8 cellular contexts compared by ENCODE assay signal in genomic region chr3:184249412-184250166, GRCh38. TPM values are rescaled to one million over a fixed set of nuclear protein-coding genes. Genes with fewer than 3 reads are reported as not detected.
DNase-seq lines count a peak whose midpoint lies in the region; TF ChIP-seq lines count a peak whose summit lies in the region.

TSS of gene EEF1AKMT4 (plus strand) at chr3:184249672. CDS start at chr3:184249695, 23 bp downstream.

- H3K4me3 Mint-ChIP-seq in activated naive CD4-positive, alpha-beta T cell treated with anti-CD3 and anti-CD28 coated beads, Interleukin-2, amount 10 ng/mL, durations not matched to agents 7 days and 5 days = peak within 1 kb of the TSS; percentile 90

- TF ChIP-seq CTCF in GM06990 (IDR thresholded peaks at IDR 0.05; ENCODE audit: insufficient read depth, low read length, poor library complexity, severe bottlenecking) = peak; percentile 31
- TF ChIP-seq CTCF in HFF-Myc (IDR thresholded peaks at IDR 0.05; ENCODE audit: low read depth, low read length, missing control alignments) = peak; percentile 42

- H3K9me3 Mint-ChIP-seq in activated naive CD4-positive, alpha-beta T cell treated with anti-CD3 and anti-CD28 coated beads, Interleukin-2, amount 10 ng/mL, durations not matched to agents 7 days and 5 days = no peaks in the 10 kb centered on the region

- H3K36me3 Mint-ChIP-seq in activated naive CD4-positive, alpha-beta T cell treated with anti-CD3 and anti-CD28 coated beads, Interleukin-2, amount 10 ng/mL, durations not matched to agents 7 days and 5 days = peaks cover 9% of the 10 kb centered on the region

- H3K4me3 ChIP-seq in GM06990 (replicated peaks; ENCODE audit: low read depth, low read length) (peak within 1 kb of the TSS; percentile 99), HFF-Myc (replicated peaks; ENCODE audit: low read depth, low read length) (peak within 1 kb of the TSS; percentile 99)

- DNase-seq in GM06990 (ENCODE audit: extremely low read depth, insufficient read length) = peak; percentile 94
- peak; percentile 97 for DNase-seq in HFF-Myc (ENCODE audit: extremely low read depth, low read depth)
- DNase-seq in MV-4-11 (lab: John Stamatoyannopoulos, UW) = peak; percentile 98
- peak; percentile 98 for DNase-seq in SK-MEL-5 (ENCODE audit: low read depth, low spot score)
- DNase-seq in activated naive CD4-positive, alpha-beta T cell treated with anti-CD3 and anti-CD28 coated beads, Interleukin-2, amount 10 ng/mL, durations not matched to agents 7 days and 5 days = peak; percentile 98
- DNase-seq in globus pallidus (ENCODE audit: low spot score) = peak; percentile 93
- DNase-seq in nucleus accumbens (lab: John Stamatoyannopoulos, UW) = peak; percentile 49 to 96 (median 86)

- no peaks in the 10 kb centered on the region for H3K27me3 ChIP-seq in GM06990 (replicated peaks; ENCODE audit: control insufficient read depth, insufficient read depth, low read length)

- in situ Hi-C loops in SK-MEL-5 (cut with HindIII; ENCODE audit: low pct_unique_long_range_greater_than_20kb, low sequenced_read_pairs) = no loop called here

- no peaks in the 10 kb centered on the region for H3K27me3 Mint-ChIP-seq in activated naive CD4-positive, alpha-beta T cell treated with anti-CD3 and anti-CD28 coated beads, Interleukin-2, amount 10 ng/mL, durations not matched to agents 7 days and 5 days

- peaks cover 8% of the 10 kb centered on the region for H3K36me3 ChIP-seq in GM06990 (ENCODE audit: control insufficient read depth, insufficient read depth, low read length)

- CTCF ChIA-PET in activated naive CD4-positive, alpha-beta T cell treated with anti-CD3 and anti-CD28 coated beads, Interleukin-2, amount 10 ng/mL, durations not matched to agents 7 days and 5 days (lab: Charles Lee) = interaction anchor here (0.7 to 1.4 kb wide), 16 partner anchors 9 to 365 kb away, joined by 3 to 26 read pairs (median 3); partner anchors contain the start of gene PARL

- H3K27ac ChIP-seq in temporal lobe (ENCODE audit: low read depth, low read length) = peak within 1 kb of the TSS; percentile 88

- H3K4me1 Mint-ChIP-seq in activated naive CD4-positive, alpha-beta T cell treated with anti-CD3 and anti-CD28 coated beads, Interleukin-2, amount 10 ng/mL, durations not matched to agents 7 days and 5 days = peaks cover 27% of the 10 kb centered on the region

- peak within 1 kb of the TSS; percentile 98 for H3K27ac Mint-ChIP-seq in activated naive CD4-positive, alpha-beta T cell treated with anti-CD3 and anti-CD28 coated beads, Interleukin-2, amount 10 ng/mL, durations not matched to agents 7 days and 5 days

RNA-seq across cellular contexts. Expression of gene EEF1AKMT4, which starts in this region (rescaled TPM):
- 16.0 and 16.5 TPM in 2 replicates for total RNA-seq in SK-MEL-5 (2014; rRNA removed; shearing (Covaris generic))
- polyA plus RNA-seq in SK-MEL-5 (2015; cell fraction: cytosol; rRNA removed) = 14.0 and 18.5 TPM in 2 replicates
- polyA plus RNA-seq in SK-MEL-5 (2015; cell fraction: nucleus; rRNA removed) = 3.4 and 4.0 TPM in 2 replicates
- 0.49 TPM for total RNA-seq in temporal lobe

Comparison
In these comparisons a context has a peak if more than half of its experiments do, and no peak if none do; other contexts are left out.
1. Peak in every context shown above with its lines: DNase-seq, H3K4me3 ChIP-seq and H3K27ac ChIP-seq.
2. RNA of gene EEF1AKMT4 (total RNA-seq): 16.0 to 16.5 TPM in SK-MEL-5; 0.49 TPM in temporal lobe (single experiment); every median in the first group is over 10 times any median in the second.